ENCODE assay signal across 8 cellular contexts in genomic region chr6:52284131-52284459, GRCh38. TPM values are rescaled to one million over a fixed set of nuclear protein-coding genes. Genes with fewer than 3 reads are reported as not detected.
DNase-seq lines count a peak whose midpoint lies in the region; ATAC-seq lines count a peak whose summit lies in the region.

No MANE protein-coding gene starts in this region.

- H3K27ac ChIP-seq in mesodermal cell (ENCODE audit: low read depth, low read length, severe bottlenecking) (peak overlapping the region; percentile 85), thymus (ENCODE audit: low read depth) (peak overlapping the region; percentile 67)

- H3K36me3 ChIP-seq in mesodermal cell (ENCODE audit: control insufficient read depth, insufficient read depth, low read length) (peaks cover 39% of the 10 kb centered on the region), thymus (ENCODE audit: control insufficient read depth, insufficient read depth) (peaks cover 20% of the 10 kb centered on the region)

- H3K4me3 ChIP-seq in mesodermal cell (ENCODE audit: extremely low read depth, insufficient read depth, low read length, poor library complexity, severe bottlenecking) (peak overlapping the region; percentile 76), thymus (ENCODE audit: low read length) (peak overlapping the region; percentile 73)

- peaks cover 10% of the 10 kb centered on the region for H3K4me1 ChIP-seq in mesodermal cell (ENCODE audit: control insufficient read depth, insufficient read depth, low read length, poor library complexity, severe bottlenecking)
- H3K4me1 ChIP-seq in thymus (ENCODE audit: control insufficient read depth, insufficient read depth, low read length): peaks cover 4% of the 10 kb centered on the region

- peak; percentile 3 for ATAC-seq in HG03159 (IDR thresholded peaks at IDR 0.05; ENCODE audit: unreplicated experiment)

- DNase-seq in NK-92 treated with Interleukin-12 subunit alpha and Interleukin-12 subunit beta, amount 100 ng/mL, for 24 hours (lab: John Stamatoyannopoulos, UW): peak; percentile 57
- DNase-seq in NK-92 (lab: John Stamatoyannopoulos, UW; ENCODE audit: unreplicated experiment): no peak
- peak; percentile 88 for DNase-seq in NCI-H82 (lab: John Stamatoyannopoulos, UW)
- DNase-seq in cerebellar cortex (ENCODE audit: low spot score): peak; percentile 38
- DNase-seq in middle frontal gyrus (ENCODE audit: extremely low spot score, low spot score): no peak

- H3K27me3 ChIP-seq in thymus (ENCODE audit: control insufficient read depth, insufficient read depth): no peaks in the 10 kb centered on the region

- no peaks in the 10 kb centered on the region for H3K9me3 ChIP-seq in mesodermal cell (ENCODE audit: control insufficient read depth, low read length)
- H3K9me3 ChIP-seq in thymus (ENCODE audit: control insufficient read depth): no peaks in the 10 kb centered on the region

- 0% methylated on average over 12 to 14 of the region's 14 CpGs for WGBS in mesodermal cell (ENCODE audit: insufficient coverage in 2 of 2), 2 experiments
- WGBS in thymus: under 1% methylated on average over 14 of the region's 14 CpGs

RNA-seq across cellular contexts. Expression of gene MCM3, which starts 0.4 kb away (rescaled TPM):
- 72.3 TPM for polyA plus RNA-seq in mesodermal cell (2013, experiment 1 of 2)
- 67.2 TPM for polyA plus RNA-seq in mesodermal cell (2013, experiment 2 of 2)
- 26.9 TPM for polyA plus RNA-seq in thymus

RNA-seq across cellular contexts. Expression of gene IL17F, which starts 39.8 kb away (rescaled TPM):
- not detected for polyA plus RNA-seq in mesodermal cell (2013, experiment 1 of 2)
- not detected for polyA plus RNA-seq in mesodermal cell (2013, experiment 2 of 2)
- polyA plus RNA-seq in thymus: 0.96 TPM

Comparison
In these comparisons a context has a peak if more than half of its experiments do, and no peak if none do; other contexts are left out.
1. DNase-seq: peak in NK-92 treated with Interleukin-12 subunit alpha and Interleukin-12 subunit beta, amount 100 ng/mL, for 24 hours (single experiment), NCI-H82 (single experiment) and cerebellar cortex (single experiment); none in NK-92 (single experiment) and middle frontal gyrus (single experiment).